14 cellular contexts compared by ENCODE assay signal in genomic region chr2:147083661-147084060, GRCh38.
A peak's percentile ranks its signal among the peaks of the same experiment; 100 is the strongest.
DNase-seq lines count a peak whose midpoint lies in the region; ATAC-seq, FAIRE-seq and TF ChIP-seq lines count a peak whose summit lies in the region.
"Had no signal": no experiment of that assay in that cellular context is flagged by ENCODE, and none has a peak within 500 bp of the region (broad histone marks: within the 10 kb centered on the region; RNA-seq: fewer than 3 reads in every experiment).

No MANE protein-coding gene starts in this region.

- H3K4me3 ChIP-seq in breast epithelium (no peak overlapping the region), mammary epithelial cell (replicated peaks in 1 of 3; ENCODE audit: insufficient read depth in 1 of 3, low read depth in 2 of 3, low read length in 3 of 3) (no peak overlapping the region), gastroesophageal sphincter (no peak overlapping the region)
- H3K4me3 ChIP-seq: A549 had no signal

- no TSS peak for BruUV-seq in mammary epithelial cell (replicated peaks; lab: Mats Ljungman, UMichigan)

- no peaks in the 10 kb centered on the region for H3K79me2 ChIP-seq in mammary epithelial cell (ENCODE audit: insufficient read depth, low read length)

- H3K4me1 ChIP-seq in breast epithelium (peaks cover 0 to 11% of the 10 kb centered on the region in 2 donors), mammary epithelial cell (ENCODE audit: insufficient read depth, low read length) (no peaks in the 10 kb centered on the region), gastroesophageal sphincter (peaks cover 0 to 10% (median 0%) of the 10 kb centered on the region in 3 donors)
- H3K4me1 ChIP-seq: A549 had no signal

- H3K27me3 ChIP-seq in breast epithelium: no peaks in the 10 kb centered on the region
- no peaks in the 10 kb centered on the region for H3K27me3 ChIP-seq in mammary epithelial cell (ENCODE audit: insufficient read depth, low read length)
- H3K27me3 ChIP-seq in gastroesophageal sphincter: no peaks in the 10 kb centered on the region

- H3K36me3 ChIP-seq in breast epithelium (no peaks in the 10 kb centered on the region), mammary epithelial cell (ENCODE audit: insufficient read depth, low read length) (no peaks in the 10 kb centered on the region), gastroesophageal sphincter (no peaks in the 10 kb centered on the region)

- POLR2A ChIA-PET in RWPE1 (lab: Yijun Ruan, JAX; ENCODE audit: low non-redundant PET): no interaction called here

- ATAC-seq in gastroesophageal sphincter (peak; percentile 47), sciatic nerve (peak; percentile 71)

- TF ChIP-seq CTCF in breast epithelium (IDR thresholded peaks at IDR 0.05) (no peak), mammary epithelial cell (conservative IDR thresholded peaks at IDR 0.05 in 1 of 2, IDR thresholded peaks at IDR 0.05 in 1 of 2; ENCODE audit: extremely low read depth in 1 of 2, insufficient read depth in 1 of 2, low read depth in 1 of 2, low read length in 2 of 2) (no peak), gastroesophageal sphincter (IDR thresholded peaks at IDR 0.05) (no peak), RWPE1 (conservative IDR thresholded peaks at IDR 0.05; ENCODE audit: low read depth) (no peak)

- TF ChIP-seq POLR2A in breast epithelium (IDR thresholded peaks at IDR 0.05): no peak
- TF ChIP-seq POLR2A in GM12892 (IDR thresholded peaks at IDR 0.05; ENCODE audit: low read depth, low read length): no peak
- no peak for TF ChIP-seq POLR2A in gastroesophageal sphincter (IDR thresholded peaks at IDR 0.05)

- H2AFZ ChIP-seq in mammary epithelial cell (ENCODE audit: low read depth, low read length): no peak overlapping the region

- no peak overlapping the region for H3K9ac ChIP-seq in mammary epithelial cell (ENCODE audit: insufficient read depth, low read length)

- intact Hi-C loops in breast epithelium (cut with DNase I; ENCODE audit: low total_unique reads) (no loop called here), mammary epithelial cell (cut with micrococcal nuclease) (loop anchor here (1.0 to 10.0 kb wide), 7 partner anchors 131 to 828 kb away; no protein-coding TSS in a partner anchor), sciatic nerve (cut with DNase I) (no loop called here)

- no peaks in the 10 kb centered on the region for H3K9me3 ChIP-seq in breast epithelium
- no peaks in the 10 kb centered on the region for H3K9me3 ChIP-seq in mammary epithelial cell (replicated peaks; ENCODE audit: insufficient read depth, low read length)
- no peaks in the 10 kb centered on the region for H3K9me3 ChIP-seq in gastroesophageal sphincter
- H3K9me3 ChIP-seq: A549 had no signal

- no peaks in the 10 kb centered on the region for H4K20me1 ChIP-seq in mammary epithelial cell (ENCODE audit: insufficient read depth, low read length)

- no peak for TF ChIP-seq EP300 in gastroesophageal sphincter (IDR thresholded peaks at IDR 0.05)

- DNase-seq in breast epithelium (ENCODE audit: low spot score in 2 of 2) (no peak), mammary epithelial cell (no peak), GM12892 (ENCODE audit: insufficient read length) (no peak), sciatic nerve (ENCODE audit: low spot score) (no peak), RWPE1 (ENCODE audit: low spot score) (no peak), retina (no peak), frontal cortex (ENCODE audit: low spot score in 2 of 2) (no peak)
- DNase-seq: CD4-positive, alpha-beta T cell; DMS79; H9 had no signal

- H3K27ac ChIP-seq in breast epithelium: peak overlapping the region; percentile 56 to 64
- H3K27ac ChIP-seq in mammary epithelial cell (ENCODE audit: insufficient read depth, low read depth, low read length): no peak overlapping the region
- peak overlapping the region in 2 of 4 donors; percentile 22 to 52 for H3K27ac ChIP-seq in gastroesophageal sphincter
- H3K27ac ChIP-seq in RWPE1: no peak overlapping the region
- H3K27ac ChIP-seq: 22Rv1, A549, C4-2B had no signal

- WGBS in mammary epithelial cell (ENCODE audit: low coverage, missing lambda C conversion rate): 90% methylated on average over 4 of the region's 4 CpGs
- 65 to 74% methylated on average over 2 to 4 of the region's 4 CpGs for WGBS in gastroesophageal sphincter (ENCODE audit: low coverage in 1 of 2), 2 donors

- FAIRE-seq in GM12892 (lab: Jason Lieb, UNC) (peak; percentile 9), frontal cortex (lab: Jason Lieb, UNC) (no peak)
- FAIRE-seq: A549 had no signal

- dilution Hi-C loops in mammary epithelial cell (cut with HindIII; ENCODE audit: low sequenced_read_pairs): no loop called here

- CTCF ChIA-PET in mammary epithelial cell (lab: Charles Lee; ENCODE audit: low non-redundant PET): interaction anchor here (0.6 kb wide), 1 partner anchor 87 kb away, joined by 12 read pairs; no protein-coding TSS in a partner anchor
- CTCF ChIA-PET in RWPE1 (lab: Yijun Ruan, JAX): interaction anchor here (0.6 to 1.6 kb wide), 5 partner anchors 14 to 1655 kb away, joined by 3 to 6 read pairs (median 4); no protein-coding TSS in a partner anchor

- no peak overlapping the region for H3K4me2 ChIP-seq in mammary epithelial cell (ENCODE audit: insufficient read depth, low read depth, low read length)
- H3K4me2 ChIP-seq: A549 had no signal

- in situ Hi-C loops in mammary epithelial cell (cut with MboI; ENCODE audit: low sequenced_read_pairs in 2 of 2): loop anchor here in 1 of 2 donors (25.0 kb wide), 1 partner anchor 254 kb away; no protein-coding TSS in a partner anchor

Comparison
In these comparisons a context has a peak if more than half of its experiments do, and no peak if none do; other contexts are left out.
1. H3K27ac ChIP-seq: peak in breast epithelium (2 of 2); none in mammary epithelial cell (single experiment) and RWPE1 (single experiment).